Comparison of ENCODE assay signal across 7 cellular contexts in the genomic region with DNA sequence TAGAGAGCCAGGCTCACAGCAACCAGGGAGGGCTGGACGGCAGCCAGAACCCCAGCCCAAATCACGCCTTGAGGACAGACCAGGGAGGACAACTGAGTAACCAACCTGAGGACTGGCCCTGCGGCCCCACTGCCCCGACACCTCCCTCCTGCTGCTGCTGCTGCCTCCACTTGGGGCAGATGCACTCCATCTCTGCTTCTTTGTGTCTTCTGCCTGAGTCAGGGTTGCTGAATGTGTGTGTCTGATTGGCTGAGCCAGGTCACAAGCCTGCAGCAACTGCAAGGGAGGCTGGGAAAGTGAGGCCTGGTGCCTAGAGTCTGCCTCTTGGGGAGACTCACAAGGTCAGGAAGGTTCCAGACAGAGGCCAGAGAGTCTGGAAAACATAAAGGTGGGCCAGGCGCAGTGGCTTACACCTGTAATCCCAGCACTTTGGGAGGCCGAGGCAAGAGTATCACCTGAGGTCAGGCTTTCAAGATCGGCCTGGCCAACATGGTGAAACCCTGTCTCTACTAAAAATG.
A peak's percentile ranks its signal among the peaks of the same experiment; 100 is the strongest.
DNase-seq lines count a peak whose midpoint lies in the region; ATAC-seq and TF ChIP-seq lines count a peak whose summit lies in the region.

No MANE protein-coding gene starts in this region.

- no peak overlapping the region for H3K4me3 ChIP-seq in GM12864 (ENCODE audit: low read depth, low read length)

- ATAC-seq in natural killer cell treated with Interleukin-12 subunit alpha and Interleukin-12 subunit beta and Interleukin-15 and Interleukin-18, amount 100 ng/mL, for 72 hours: peak; percentile 43 to 51
- no peak for ATAC-seq in GM19455 (IDR thresholded peaks at IDR 0.05; ENCODE audit: unreplicated experiment)

- no peaks in the 10 kb centered on the region for H3K9me3 Mint-ChIP-seq in activated naive CD4-positive, alpha-beta T cell treated with anti-CD3 and anti-CD28 coated beads, Interleukin-2, amount 50 U/mL, for 24 hours
- no peaks in the 10 kb centered on the region for H3K9me3 Mint-ChIP-seq in natural killer cell treated with Interleukin-12 subunit alpha and Interleukin-12 subunit beta and Interleukin-15 and Interleukin-18, amount 100 ng/mL, for 72 hours

- H3K36me3 Mint-ChIP-seq in activated naive CD4-positive, alpha-beta T cell treated with anti-CD3 and anti-CD28 coated beads, Interleukin-2, amount 50 U/mL, for 24 hours: no peaks in the 10 kb centered on the region
- no peaks in the 10 kb centered on the region for H3K36me3 Mint-ChIP-seq in natural killer cell treated with Interleukin-12 subunit alpha and Interleukin-12 subunit beta and Interleukin-15 and Interleukin-18, amount 100 ng/mL, for 72 hours

- H3K27ac Mint-ChIP-seq in activated naive CD4-positive, alpha-beta T cell treated with anti-CD3 and anti-CD28 coated beads, Interleukin-2, amount 50 U/mL, for 24 hours: peak overlapping the region; percentile 92
- H3K27ac Mint-ChIP-seq in natural killer cell treated with Interleukin-12 subunit alpha and Interleukin-12 subunit beta and Interleukin-15 and Interleukin-18, amount 100 ng/mL, for 72 hours: peak overlapping the region; percentile 69 to 88

- H3K4me1 Mint-ChIP-seq in activated naive CD4-positive, alpha-beta T cell treated with anti-CD3 and anti-CD28 coated beads, Interleukin-2, amount 50 U/mL, for 24 hours: peaks cover 63% of the 10 kb centered on the region
- H3K4me1 Mint-ChIP-seq in natural killer cell treated with Interleukin-12 subunit alpha and Interleukin-12 subunit beta and Interleukin-15 and Interleukin-18, amount 100 ng/mL, for 72 hours (ENCODE audit: low read depth in 2 of 2): peaks cover 31 to 44% of the 10 kb centered on the region in 2 donors

- no peaks in the 10 kb centered on the region for H3K27me3 Mint-ChIP-seq in activated naive CD4-positive, alpha-beta T cell treated with anti-CD3 and anti-CD28 coated beads, Interleukin-2, amount 50 U/mL, for 24 hours
- no peaks in the 10 kb centered on the region for H3K27me3 Mint-ChIP-seq in natural killer cell treated with Interleukin-12 subunit alpha and Interleukin-12 subunit beta and Interleukin-15 and Interleukin-18, amount 100 ng/mL, for 72 hours

- peak overlapping the region; percentile 78 for H3K4me3 Mint-ChIP-seq in activated naive CD4-positive, alpha-beta T cell treated with anti-CD3 and anti-CD28 coated beads, Interleukin-2, amount 50 U/mL, for 24 hours
- peak overlapping the region; percentile 52 for H3K4me3 Mint-ChIP-seq in natural killer cell treated with Interleukin-12 subunit alpha and Interleukin-12 subunit beta and Interleukin-15 and Interleukin-18, amount 100 ng/mL, for 72 hours

- TF ChIP-seq CTCF in GM12864 (IDR thresholded peaks at IDR 0.05; ENCODE audit: low read depth, low read length, missing control alignments): peak; percentile 29

- DNase-seq in GM12864 (ENCODE audit: low read depth): no peak
- DNase-seq in MV-4-11 (lab: John Stamatoyannopoulos, UW): peak; percentile 35
- no peak for DNase-seq in natural killer cell treated with Interleukin-12 subunit alpha and Interleukin-12 subunit beta and Interleukin-15 and Interleukin-18, amount 100 ng/mL, for 72 hours (ENCODE audit: low spot score)
- DNase-seq in SIG-M5 treated with dmso at 0.1 percent for 504 hours (lab: John Stamatoyannopoulos, UW; ENCODE audit: unreplicated experiment): no peak
- DNase-seq in hypothalamus (lab: John Stamatoyannopoulos, UW): no peak
